In the genomic region with DNA sequence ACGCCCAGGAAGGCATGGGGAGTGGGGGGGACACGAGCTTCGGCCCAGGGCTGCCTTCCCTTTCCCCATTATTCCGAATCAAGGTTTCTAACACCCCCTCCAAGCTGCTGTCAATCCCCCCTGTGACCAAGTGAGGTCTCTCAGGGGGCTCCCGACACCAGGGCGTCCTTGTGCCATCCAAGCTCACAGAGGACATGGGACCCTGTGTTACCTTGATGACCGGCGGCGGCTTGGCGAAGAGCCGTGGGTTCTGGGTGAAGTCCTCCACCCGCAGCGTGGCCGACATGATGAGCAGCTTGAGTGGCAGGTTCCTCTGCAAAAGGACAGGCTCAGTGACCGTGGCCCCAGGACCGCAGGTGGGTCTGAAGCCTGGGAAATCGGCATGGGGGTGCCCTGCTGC, we compare ENCODE assay signal across 2 cellular contexts.
TF ChIP-seq lines count a peak whose summit lies in the region.

No MANE protein-coding gene starts in this region.

TF ChIP-seq in HEK293, 187 proteins besides CTCF, POLR2A, EP300 and RAD21:
- TF ChIP-seq SCRT1 (tag by site-specific recombination; IDR thresholded peaks at IDR 0.05; ENCODE audit: borderline replicate concordance) (0 out of 2 replicates have a peak, but pooled peaks have one; percentile 21), SCRT2 (tag by site-specific recombination; IDR thresholded peaks at IDR 0.05) (0 out of 2 replicates have a peak, but pooled peaks have one; percentile 50), TRIM28 (IDR thresholded peaks at IDR 0.05; ENCODE audit: borderline replicate concordance, low read length) (no peak), ZNF354C (tag by site-specific recombination; IDR thresholded peaks at IDR 0.05; ENCODE audit: borderline replicate concordance, low read depth) (no peak)

TF ChIP-seq in GM12878, 131 proteins besides CTCF, POLR2A, EP300 and RAD21:
- TF ChIP-seq, protein P1, sequence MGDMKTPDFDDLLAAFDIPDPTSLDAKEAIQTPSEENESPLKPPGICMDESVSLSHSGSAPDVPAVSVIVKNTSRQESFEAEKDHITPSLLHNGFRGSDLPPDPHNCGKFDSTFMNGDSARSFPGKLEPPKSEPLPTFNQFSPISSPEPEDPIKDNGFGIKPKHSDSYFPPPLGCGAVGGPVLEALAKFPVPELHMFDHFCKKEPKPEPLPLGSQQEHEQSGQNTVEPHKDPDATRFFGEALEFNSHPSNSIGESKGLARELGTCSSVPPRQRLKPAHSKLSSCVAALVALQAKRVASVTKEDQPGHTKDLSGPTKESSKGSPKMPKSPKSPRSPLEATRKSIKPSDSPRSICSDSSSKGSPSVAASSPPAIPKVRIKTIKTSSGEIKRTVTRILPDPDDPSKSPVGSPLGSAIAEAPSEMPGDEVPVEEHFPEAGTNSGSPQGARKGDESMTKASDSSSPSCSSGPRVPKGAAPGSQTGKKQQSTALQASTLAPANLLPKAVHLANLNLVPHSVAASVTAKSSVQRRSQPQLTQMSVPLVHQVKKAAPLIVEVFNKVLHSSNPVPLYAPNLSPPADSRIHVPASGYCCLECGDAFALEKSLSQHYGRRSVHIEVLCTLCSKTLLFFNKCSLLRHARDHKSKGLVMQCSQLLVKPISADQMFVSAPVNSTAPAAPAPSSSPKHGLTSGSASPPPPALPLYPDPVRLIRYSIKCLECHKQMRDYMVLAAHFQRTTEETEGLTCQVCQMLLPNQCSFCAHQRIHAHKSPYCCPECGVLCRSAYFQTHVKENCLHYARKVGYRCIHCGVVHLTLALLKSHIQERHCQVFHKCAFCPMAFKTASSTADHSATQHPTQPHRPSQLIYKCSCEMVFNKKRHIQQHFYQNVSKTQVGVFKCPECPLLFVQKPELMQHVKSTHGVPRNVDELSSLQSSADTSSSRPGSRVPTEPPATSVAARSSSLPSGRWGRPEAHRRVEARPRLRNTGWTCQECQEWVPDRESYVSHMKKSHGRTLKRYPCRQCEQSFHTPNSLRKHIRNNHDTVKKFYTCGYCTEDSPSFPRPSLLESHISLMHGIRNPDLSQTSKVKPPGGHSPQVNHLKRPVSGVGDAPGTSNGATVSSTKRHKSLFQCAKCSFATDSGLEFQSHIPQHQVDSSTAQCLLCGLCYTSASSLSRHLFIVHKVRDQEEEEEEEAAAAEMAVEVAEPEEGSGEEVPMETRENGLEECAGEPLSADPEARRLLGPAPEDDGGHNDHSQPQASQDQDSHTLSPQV (IDR thresholded peaks at IDR 0.05): no peak
- TF ChIP-seq CBX3 (IDR thresholded peaks at IDR 0.05; ENCODE audit: borderline replicate concordance, low read depth): no peak
- TF ChIP-seq, protein P2, sequence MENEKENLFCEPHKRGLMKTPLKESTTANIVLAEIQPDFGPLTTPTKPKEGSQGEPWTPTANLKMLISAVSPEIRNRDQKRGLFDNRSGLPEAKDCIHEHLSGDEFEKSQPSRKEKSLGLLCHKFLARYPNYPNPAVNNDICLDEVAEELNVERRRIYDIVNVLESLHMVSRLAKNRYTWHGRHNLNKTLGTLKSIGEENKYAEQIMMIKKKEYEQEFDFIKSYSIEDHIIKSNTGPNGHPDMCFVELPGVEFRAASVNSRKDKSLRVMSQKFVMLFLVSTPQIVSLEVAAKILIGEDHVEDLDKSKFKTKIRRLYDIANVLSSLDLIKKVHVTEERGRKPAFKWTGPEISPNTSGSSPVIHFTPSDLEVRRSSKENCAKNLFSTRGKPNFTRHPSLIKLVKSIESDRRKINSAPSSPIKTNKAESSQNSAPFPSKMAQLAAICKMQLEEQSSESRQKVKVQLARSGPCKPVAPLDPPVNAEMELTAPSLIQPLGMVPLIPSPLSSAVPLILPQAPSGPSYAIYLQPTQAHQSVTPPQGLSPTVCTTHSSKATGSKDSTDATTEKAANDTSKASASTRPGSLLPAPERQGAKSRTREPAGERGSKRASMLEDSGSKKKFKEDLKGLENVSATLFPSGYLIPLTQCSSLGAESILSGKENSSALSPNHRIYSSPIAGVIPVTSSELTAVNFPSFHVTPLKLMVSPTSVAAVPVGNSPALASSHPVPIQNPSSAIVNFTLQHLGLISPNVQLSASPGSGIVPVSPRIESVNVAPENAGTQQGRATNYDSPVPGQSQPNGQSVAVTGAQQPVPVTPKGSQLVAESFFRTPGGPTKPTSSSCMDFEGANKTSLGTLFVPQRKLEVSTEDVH (IDR thresholded peaks at IDR 0.05; ENCODE audit: low read depth, partially characterized antibody): no peak
- no peak for TF ChIP-seq MEF2A (IDR thresholded peaks at IDR 0.05; ENCODE audit: insufficient read depth, low read depth, low read length)
- TF ChIP-seq, protein P3, sequence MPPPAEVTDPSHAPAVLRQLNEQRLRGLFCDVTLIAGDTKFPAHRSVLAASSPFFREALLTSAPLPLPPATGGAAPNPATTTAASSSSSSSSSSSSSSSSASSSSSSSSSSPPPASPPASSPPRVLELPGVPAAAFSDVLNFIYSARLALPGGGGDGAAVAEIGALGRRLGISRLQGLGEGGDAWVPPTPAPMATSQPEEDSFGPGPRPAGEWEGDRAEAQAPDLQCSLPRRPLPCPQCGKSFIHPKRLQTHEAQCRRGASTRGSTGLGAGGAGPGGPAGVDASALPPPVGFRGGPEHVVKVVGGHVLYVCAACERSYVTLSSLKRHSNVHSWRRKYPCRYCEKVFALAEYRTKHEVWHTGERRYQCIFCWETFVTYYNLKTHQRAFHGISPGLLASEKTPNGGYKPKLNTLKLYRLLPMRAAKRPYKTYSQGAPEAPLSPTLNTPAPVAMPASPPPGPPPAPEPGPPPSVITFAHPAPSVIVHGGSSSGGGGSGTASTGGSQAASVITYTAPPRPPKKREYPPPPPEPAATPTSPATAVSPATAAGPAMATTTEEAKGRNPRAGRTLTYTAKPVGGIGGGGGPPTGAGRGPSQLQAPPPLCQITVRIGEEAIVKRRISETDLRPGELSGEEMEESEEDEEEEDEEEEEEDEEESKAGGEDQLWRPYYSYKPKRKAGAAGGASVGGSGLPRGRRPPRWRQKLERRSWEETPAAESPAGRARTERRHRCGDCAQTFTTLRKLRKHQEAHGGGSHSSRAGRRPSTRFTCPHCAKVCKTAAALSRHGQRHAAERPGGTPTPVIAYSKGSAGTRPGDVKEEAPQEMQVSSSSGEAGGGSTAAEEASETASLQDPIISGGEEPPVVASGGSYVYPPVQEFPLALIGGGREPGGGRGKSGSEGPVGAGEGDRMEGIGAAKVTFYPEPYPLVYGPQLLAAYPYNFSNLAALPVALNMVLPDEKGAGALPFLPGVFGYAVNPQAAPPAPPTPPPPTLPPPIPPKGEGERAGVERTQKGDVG (CRISPR knock-in tag; IDR thresholded peaks at IDR 0.05): no peak
- TF ChIP-seq CHD2 (IDR thresholded peaks at IDR 0.05; ENCODE audit: borderline replicate concordance, low read depth, low read length): no peak
- no peak for TF ChIP-seq NFIC (IDR thresholded peaks at IDR 0.05; ENCODE audit: low read depth, low read length)
- TF ChIP-seq PAX5 (IDR thresholded peaks at IDR 0.05; ENCODE audit: borderline replicate concordance, low read depth, low read length): no peak
